ENCODE assay signal across 14 cellular contexts in the genomic region with DNA sequence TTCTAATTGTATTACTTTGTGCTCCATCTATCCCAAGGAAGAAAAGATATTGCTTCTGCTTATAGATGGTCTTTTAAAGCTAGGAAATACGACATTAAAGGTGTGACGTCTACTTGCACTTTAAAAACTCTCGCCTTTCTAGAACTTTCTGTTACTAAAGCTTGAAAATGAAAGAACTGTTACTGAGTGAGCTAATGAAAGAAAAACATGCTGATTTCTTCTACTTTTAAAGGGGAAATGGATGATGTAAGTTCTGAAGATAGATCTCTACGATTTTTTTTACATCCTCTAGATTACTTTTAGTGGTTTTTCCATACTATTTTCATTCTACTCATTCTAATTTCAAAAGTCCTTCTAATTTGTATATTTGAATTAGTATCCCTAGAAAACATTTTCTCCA.
DNase-seq lines count a peak whose midpoint lies in the region; ATAC-seq and TF ChIP-seq lines count a peak whose summit lies in the region.
"Had no signal": no experiment of that assay in that cellular context is flagged by ENCODE, and none has a peak within 500 bp of the region (broad histone marks: within the 10 kb centered on the region; RNA-seq: fewer than 3 reads in every experiment).

No MANE protein-coding gene starts in this region.

- no peak for TF ChIP-seq POLR2A in suprapubic skin (IDR thresholded peaks at IDR 0.05)

- WGBS in suprapubic skin, result 65% methylated on average over 4 of the region's 4 CpGs

- no peaks in the 10 kb centered on the region for H3K27me3 ChIP-seq in suprapubic skin
- H3K27me3 ChIP-seq: Peyer's patch had no signal

- H3K4me3 ChIP-seq in HFF-Myc (replicated peaks; ENCODE audit: low read depth, low read length), result no peak overlapping the region
- H3K4me3 ChIP-seq in suprapubic skin, result no peak overlapping the region
- H3K4me3 ChIP-seq: Peyer's patch had no signal

- H3K36me3 ChIP-seq in suprapubic skin, result no peaks in the 10 kb centered on the region
- H3K36me3 ChIP-seq: Peyer's patch had no signal

- TF ChIP-seq EP300 in suprapubic skin (IDR thresholded peaks at IDR 0.05), result no peak

- H3K27ac ChIP-seq in caudate nucleus (ENCODE audit: low read depth, low read length) (peak overlapping the region; percentile 4), suprapubic skin (peak overlapping the region; percentile 18)
- H3K27ac ChIP-seq: Peyer's patch had no signal

- peaks cover 4% of the 10 kb centered on the region for H3K4me1 ChIP-seq in suprapubic skin
- H3K4me1 ChIP-seq: Peyer's patch had no signal

- DNase-seq in HFF-Myc (ENCODE audit: extremely low read depth, low read depth) (peak; percentile 5), caudate nucleus (lab: John Stamatoyannopoulos, UW) (no peak), kidney tubule cell (ENCODE audit: low spot score) (peak; percentile 10), suprapubic skin (ENCODE audit: low spot score in 2 of 2) (no peak)
- DNase-seq: activated CD4-positive, CD25-positive, alpha-beta regulatory T cell treated with anti-CD3 and anti-CD28 coated beads, Interleukin-2, amount 50 U/mL, for 72 hours; activated naive CD8-positive, alpha-beta T cell treated with anti-CD3 and anti-CD28 coated beads for 36 hours; CD4-positive, alpha-beta memory T cell; islet precursor cell; KG1; Peyer's patch; stimulated activated CD4-positive, alpha-beta T cell treated with anti-CD3 and anti-CD28 coated beads, Interleukin-1b, Interleukin-23, amount 100 ng/mL, for 48 hours had no signal

- ATAC-seq in GM19463 (IDR thresholded peaks at IDR 0.05; ENCODE audit: unreplicated experiment) (no peak), HG03342 (IDR thresholded peaks at IDR 0.05; ENCODE audit: unreplicated experiment) (no peak), SK-N-SH treated with all-trans-retinoic acid at 6 μM for 48 hours (no peak)

- peaks cover 7% of the 10 kb centered on the region for H3K9me3 ChIP-seq in suprapubic skin
- H3K9me3 ChIP-seq: Peyer's patch had no signal

- TF ChIP-seq CTCF in HFF-Myc (IDR thresholded peaks at IDR 0.05; ENCODE audit: low read depth, low read length, missing control alignments), result no peak
- no peak for TF ChIP-seq CTCF in suprapubic skin (IDR thresholded peaks at IDR 0.05)

TF ChIP-seq in SK-N-SH treated with all-trans-retinoic acid at 6 μM for 48 hours, 23 proteins besides CTCF, POLR2A, EP300 and RAD21:
- TF ChIP-seq ARNTL (CRISPR knock-in tag; IDR thresholded peaks at IDR 0.05; ENCODE audit: borderline replicate concordance, low read depth) (no peak), ZC3H10 (CRISPR knock-in tag; IDR thresholded peaks at IDR 0.05) (no peak), TOX (CRISPR knock-in tag; IDR thresholded peaks at IDR 0.05; ENCODE audit: borderline replicate concordance) (no peak), BACH2 (CRISPR knock-in tag; IDR thresholded peaks at IDR 0.05; ENCODE audit: borderline replicate concordance) (no peak), CSDC2 (CRISPR knock-in tag; IDR thresholded peaks at IDR 0.05) (no peak)
- TF ChIP-seq, protein P1, sequence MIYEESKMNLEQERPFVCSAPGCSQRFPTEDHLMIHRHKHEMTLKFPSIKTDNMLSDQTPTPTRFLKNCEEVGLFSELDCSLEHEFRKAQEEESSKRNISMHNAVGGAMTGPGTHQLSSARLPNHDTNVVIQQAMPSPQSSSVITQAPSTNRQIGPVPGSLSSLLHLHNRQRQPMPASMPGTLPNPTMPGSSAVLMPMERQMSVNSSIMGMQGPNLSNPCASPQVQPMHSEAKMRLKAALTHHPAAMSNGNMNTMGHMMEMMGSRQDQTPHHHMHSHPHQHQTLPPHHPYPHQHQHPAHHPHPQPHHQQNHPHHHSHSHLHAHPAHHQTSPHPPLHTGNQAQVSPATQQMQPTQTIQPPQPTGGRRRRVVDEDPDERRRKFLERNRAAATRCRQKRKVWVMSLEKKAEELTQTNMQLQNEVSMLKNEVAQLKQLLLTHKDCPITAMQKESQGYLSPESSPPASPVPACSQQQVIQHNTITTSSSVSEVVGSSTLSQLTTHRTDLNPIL (CRISPR knock-in tag; IDR thresholded peaks at IDR 0.05; ENCODE audit: low read depth), result no peak

Comparison
In these comparisons a context has a peak if more than half of its experiments do, and no peak if none do; other contexts are left out.
1. DNase-seq: peak in HFF-Myc (single experiment) and kidney tubule cell (single experiment); none in caudate nucleus (0 of 61) and suprapubic skin (0 of 2).